10 cellular contexts compared by ENCODE assay signal in the genomic region with DNA sequence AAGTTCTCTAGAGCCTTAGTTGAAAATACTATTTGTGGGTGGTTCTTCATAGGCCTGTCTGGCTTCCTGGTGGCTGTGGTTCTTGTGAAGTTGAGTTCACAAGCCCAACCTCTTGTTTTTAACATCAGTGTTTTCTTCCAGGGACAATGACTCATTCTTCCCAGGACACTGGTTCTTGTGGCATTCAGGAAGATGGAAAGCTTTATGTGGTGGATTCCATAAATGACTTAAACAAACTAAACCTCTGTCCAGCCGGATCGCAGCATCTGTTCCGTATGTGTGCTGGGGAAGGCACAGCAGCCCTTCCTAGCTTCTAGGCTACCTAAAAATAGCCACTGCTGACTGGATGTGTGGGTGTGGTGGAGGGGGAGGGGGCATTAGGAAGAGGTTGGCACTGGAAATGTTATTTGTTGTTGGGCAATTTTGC. TPM values are rescaled to one million over a fixed set of nuclear protein-coding genes. Genes with fewer than 3 reads are reported as not detected.
A peak's percentile ranks its signal among the peaks of the same experiment; 100 is the strongest.
DNase-seq lines count a peak whose midpoint lies in the region; ATAC-seq and TF ChIP-seq lines count a peak whose summit lies in the region.
"Had no signal": no experiment of that assay in that cellular context is flagged by ENCODE, and none has a peak within 500 bp of the region (broad histone marks: within the 10 kb centered on the region; RNA-seq: fewer than 3 reads in every experiment).

No MANE protein-coding gene starts in this region.

- no peaks in the 10 kb centered on the region for H3K9me3 ChIP-seq in A673 (ENCODE audit: low read depth, low read length, poor library complexity, severe bottlenecking)
- H3K9me3 ChIP-seq in lower lobe of right lung = no peaks in the 10 kb centered on the region

- peaks cover 10% of the 10 kb centered on the region for H3K4me1 Mint-ChIP-seq in progenitor cell of endocrine pancreas (ENCODE audit: low read depth)
- H3K4me1 Mint-ChIP-seq: CD14-positive monocyte had no signal

- no peaks in the 10 kb centered on the region for H3K27me3 ChIP-seq in A673 (replicated peaks; ENCODE audit: insufficient read depth, low read depth, low read length, poor library complexity)
- H3K27me3 ChIP-seq in lower lobe of right lung (ENCODE audit: low read depth) = no peaks in the 10 kb centered on the region

- peaks cover 11% of the 10 kb centered on the region for H3K4me1 ChIP-seq in A673 (ENCODE audit: insufficient read depth, low read length, poor library complexity, severe bottlenecking)
- peaks cover 31% of the 10 kb centered on the region for H3K4me1 ChIP-seq in lower lobe of right lung

- CTCF ChIA-PET in A673 (lab: Charles Lee) = no interaction called here

- peaks cover 3% of the 10 kb centered on the region for H3K36me3 Mint-ChIP-seq in progenitor cell of endocrine pancreas (ENCODE audit: insufficient read depth)

- peak; percentile 23 for DNase-seq in A673 (ENCODE audit: low spot score)
- peak; percentile 9 for DNase-seq in Jurkat, Clone E6-1 (ENCODE audit: low read depth, low spot score)
- DNase-seq in dedifferentiated amniotic fluid mesenchymal stem cell (ENCODE audit: extremely low spot score) = peak; percentile 88
- no peak for DNase-seq in lower lobe of right lung
- DNase-seq in T-helper 1 cell = no peak
- no peak for DNase-seq in NCI-H2171 treated with DMSO at 0.1 percent for 48 hours (lab: John Stamatoyannopoulos, UW)
- no peak for DNase-seq in omental fat pad (ENCODE audit: low spot score)
- DNase-seq in progenitor cell of endocrine pancreas (ENCODE audit: low spot score, unreplicated experiment) = no peak
- DNase-seq: OCI-M1 had no signal

- BruUV-seq in A673 (replicated peaks; lab: Mats Ljungman, UMichigan) = no TSS peak

- no peak overlapping the region for H3K27ac Mint-ChIP-seq in progenitor cell of endocrine pancreas
- H3K27ac Mint-ChIP-seq: CD14-positive monocyte had no signal

- TF ChIP-seq CTCF in A673 (conservative IDR thresholded peaks at IDR 0.05; ENCODE audit: low read depth, low read length) (no peak), lower lobe of right lung (IDR thresholded peaks at IDR 0.05) (no peak), omental fat pad (IDR thresholded peaks at IDR 0.05) (no peak), progenitor cell of endocrine pancreas (IDR thresholded peaks at IDR 0.05; ENCODE audit: unreplicated experiment) (no peak)

- H3K36me3 ChIP-seq in A673 (ENCODE audit: insufficient read depth, low read length, poor library complexity, severe bottlenecking) (no peaks in the 10 kb centered on the region), lower lobe of right lung (no peaks in the 10 kb centered on the region)

- intact Hi-C loops in A673 (cut with micrococcal nuclease; ENCODE audit: unreplicated experiment) (no loop called here), lower lobe of right lung (cut with DNase I) (no loop called here)

- no peak overlapping the region for H3K4me3 Mint-ChIP-seq in progenitor cell of endocrine pancreas (ENCODE audit: low read depth)
- H3K4me3 Mint-ChIP-seq: CD14-positive monocyte had no signal

- ATAC-seq in lower lobe of right lung (peak; percentile 38 to 43), omental fat pad (ENCODE audit: low FRiP score) (no peak)

- no peaks in the 10 kb centered on the region for H3K27me3 Mint-ChIP-seq in progenitor cell of endocrine pancreas

- H3K9me3 Mint-ChIP-seq in progenitor cell of endocrine pancreas (ENCODE audit: low read depth) = no peaks in the 10 kb centered on the region

- POLR2A ChIA-PET in A673 (lab: Charles Lee; ENCODE audit: low non-redundant PET) = no interaction called here

- H3K4me3 ChIP-seq in A673 (ENCODE audit: low read depth, low read length, poor library complexity, severe bottlenecking) = no peak overlapping the region
- H3K4me3 ChIP-seq in Jurkat, Clone E6-1 (ENCODE audit: low read length) = no peak overlapping the region
- H3K4me3 ChIP-seq in lower lobe of right lung = no peak overlapping the region

- H3K27ac ChIP-seq in A673 (ENCODE audit: low read depth, low read length, poor library complexity, severe bottlenecking) = no peak overlapping the region
- H3K27ac ChIP-seq in lower lobe of right lung = peak overlapping the region; percentile 10

RNA-seq across cellular contexts. Expression of gene LSMEM1, which starts 3.9 kb away (rescaled TPM):
- total RNA-seq in A673 (2021) = 3.3 and 4.4 TPM in 2 replicates
- 0.63 TPM for polyA plus RNA-seq in Jurkat, Clone E6-1 (2012; ENCODE audit: insufficient read depth, insufficient read length)
- 3.0 TPM for total RNA-seq in lower lobe of right lung
- total RNA-seq in omental fat pad = 10 to 100 TPM in 1 of 4 donors, 1 to 10 TPM in 3; 1.8 to 10.2 (median 3.3) TPM
- total RNA-seq in progenitor cell of endocrine pancreas = 3.6 and 4.6 TPM in 2 replicates

RNA-seq across cellular contexts. Expression of gene IFRD1, which starts 34.4 kb away (rescaled TPM):
- total RNA-seq in A673 (2021) (76.9 and 79.9 TPM in 2 replicates), lower lobe of right lung (46.9 TPM), omental fat pad (10 to 100 TPM; 78.5 to 85.1 (median 80.4) TPM), progenitor cell of endocrine pancreas (76.6 and 82.4 TPM in 2 replicates)
- 34.7 TPM for polyA plus RNA-seq in Jurkat, Clone E6-1 (2012; ENCODE audit: insufficient read depth, insufficient read length)

Comparison
In these comparisons a context has a peak if more than half of its experiments do, and no peak if none do; other contexts are left out.
1. DNase-seq: peak in A673 (single experiment), Jurkat, Clone E6-1 (single experiment) and dedifferentiated amniotic fluid mesenchymal stem cell (single experiment); none in lower lobe of right lung (single experiment), T-helper 1 cell (0 of 5), NCI-H2171 treated with DMSO at 0.1 percent for 48 hours (single experiment), omental fat pad (single experiment) and progenitor cell of endocrine pancreas (single experiment).